In genomic region chr6:93902517-93902916, GRCh38 we compare ENCODE assay signal across 26 cellular contexts.
"Had no signal": no experiment of that assay in that cellular context is flagged by ENCODE, and none has a peak within 500 bp of the region (broad histone marks: within the 10 kb centered on the region; RNA-seq: fewer than 3 reads in every experiment).

No MANE protein-coding gene starts in this region.

- H3K9me3 ChIP-seq: stomach, suprapubic skin, testis, thoracic aorta, thyroid gland, tibial artery, tibial nerve, transverse colon, upper lobe of right lung, uterus, vagina had no signal

- DNase-seq: stimulated activated CD4-positive, alpha-beta T cell treated with anti-CD3 and anti-CD28 coated beads, Interleukin-2, amount 100 ng/mL, for 24 hours; stimulated activated CD4-positive, alpha-beta T cell treated with anti-CD3 and anti-CD28 coated beads, Interleukin-2, amount 100 ng/mL, for 48 hours; stimulated activated CD4-positive, alpha-beta T cell treated with anti-CD3 and anti-CD28 coated beads, Interleukin-4, amount 100 ng/mL, for 1 hour; stimulated activated CD4-positive, alpha-beta T cell treated with anti-CD3 and anti-CD28 coated beads, Interleukin-4, amount 100 ng/mL, for 24 hours; stimulated activated CD4-positive, alpha-beta T cell treated with anti-CD3 and anti-CD28 coated beads, Interleukin-4, amount 100 ng/mL, for 4 hours; stimulated activated CD8-positive, alpha-beta memory T cell treated with anti-CD3 and anti-CD28 coated beads, Interleukin-4, amount 100 ng/mL, for 48 hours; stimulated activated naive B cell treated with anti-CD40 and anti-IgM and Interleukin-4, amounts not matched to agents 10 μg/mL and 1 μg/mL and 100 μg/mL, for 72 hours; stimulated activated naive CD4-positive, alpha-beta T cell; stimulated activated naive CD4-positive, alpha-beta T cell treated with Interleukin-2 at 50 U/mL for 16 hours; stimulated activated naive CD8-positive, alpha-beta T cell treated with anti-CD3 and anti-CD28 coated beads, Interleukin-15, amount 100 ng/mL, for 72 hours; stimulated activated naive CD8-positive, alpha-beta T cell treated with anti-CD3 and anti-CD28 coated beads, Interleukin-15, Interleukin-2, amounts not matched to agents 100 U/mL and 50 U/mL, for 24 hours; stomach; substantia nigra; testis; thyroid gland; tibial artery; transverse colon; trophoblast cell; upper lobe of right lung; uterus had no signal

- H3K27ac ChIP-seq: suprapubic skin, testis, thoracic aorta, thyroid gland, tibial artery, tibial nerve, transverse colon, upper lobe of right lung, uterus, vagina had no signal

- H3K36me3 ChIP-seq: stomach, suprapubic skin, thoracic aorta, thyroid gland, tibial artery, tibial nerve, transverse colon, upper lobe of right lung, uterus, vagina had no signal

- H3K27me3 ChIP-seq: stomach, suprapubic skin, testis, thyroid gland, tibial artery, tibial nerve, transverse colon, upper lobe of right lung, uterus, vagina had no signal

- H3K4me1 ChIP-seq: stomach, suprapubic skin, testis, thyroid gland, tibial artery, tibial nerve, transverse colon, upper lobe of right lung, uterus, vagina had no signal

- H3K4me3 ChIP-seq: stomach, suprapubic skin, testis, thoracic aorta, thyroid gland, tibial artery, tibial nerve, transverse colon, upper lobe of right lung, uterus, vagina had no signal

- ATAC-seq: stimulated activated effector memory CD8-positive, alpha-beta T cell treated with anti-CD3 and anti-CD28 coated beads, Interleukin-12 subunit alpha, Interleukin-12 subunit beta, amount 100 ng/mL, for 72 hours; stimulated activated memory B cell treated with anti-CD40 and anti-IgM and Interleukin-4, amounts not matched to agents 10 μg/mL and 1 μg/mL and 100 μg/mL, for 72 hours; stimulated activated naive B cell treated with anti-CD40 and anti-IgM and Interleukin-4, amounts not matched to agents 10 μg/mL and 1 μg/mL and 100 μg/mL, for 72 hours; stimulated activated naive CD8-positive, alpha-beta T cell treated with anti-CD3 and anti-CD28 coated beads, Interleukin-15, amount 100 ng/mL, for 72 hours; stimulated activated naive CD8-positive, alpha-beta T cell treated with anti-CD3 and anti-CD28 coated beads, Interleukin-15, Interleukin-2, amounts not matched to agents 100 U/mL and 50 U/mL, for 24 hours; upper lobe of right lung had no signal
